Comparison of ENCODE assay signal across 23 cellular contexts in genomic region chr19:37809366-37809765, GRCh38. TPM values are rescaled to one million over a fixed set of nuclear protein-coding genes. Genes with fewer than 3 reads are reported as not detected.
A peak's percentile ranks its signal among the peaks of the same experiment; 100 is the strongest.
DNase-seq lines count a peak whose midpoint lies in the region; FAIRE-seq and TF ChIP-seq lines count a peak whose summit lies in the region.
"Had no signal": no experiment of that assay in that cellular context is flagged by ENCODE, and none has a peak within 500 bp of the region (broad histone marks: within the 10 kb centered on the region; RNA-seq: fewer than 3 reads in every experiment).

No MANE protein-coding gene starts in this region.

- H4K91ac ChIP-seq in trophoblast cell (ENCODE audit: low read depth, low read length) = no peak overlapping the region

- no peak overlapping the region for H3K4ac ChIP-seq in trophoblast cell (ENCODE audit: low read depth, low read length)

- H3K4me1 ChIP-seq in trophoblast cell (ENCODE audit: control insufficient read depth in 1 of 2, insufficient read depth in 2 of 2, low read length in 2 of 2) = no peaks in the 10 kb centered on the region
- no peaks in the 10 kb centered on the region for H3K4me1 ChIP-seq in Caco-2
- H3K4me1 ChIP-seq: BLaER1 treated with 17β-estradiol and CSF1 and Interleukin-3, amounts not matched to agents 10 nM and 100 nM had no signal

- peaks cover 17% of the 10 kb centered on the region for H3K9me3 ChIP-seq in trophoblast cell (ENCODE audit: insufficient read depth, low read depth, low read length)
- peaks cover 41% of the 10 kb centered on the region for H3K9me3 ChIP-seq in Caco-2

- no peak overlapping the region for H3K14ac ChIP-seq in trophoblast cell (ENCODE audit: low read length)

- H3K27me3 ChIP-seq in trophoblast cell (ENCODE audit: insufficient read depth, low read length) (no peaks in the 10 kb centered on the region), Caco-2 (replicated peaks; ENCODE audit: control insufficient read depth, insufficient read depth, low read length) (no peaks in the 10 kb centered on the region)
- H3K27me3 ChIP-seq: BLaER1 treated with 17β-estradiol and CSF1 and Interleukin-3, amounts not matched to agents 10 nM and 100 nM had no signal

- no TSS peak for BruUV-seq in Caco-2 (replicated peaks; lab: Mats Ljungman, UMichigan)

- H3K36me3 Mint-ChIP-seq in Caco-2 (ENCODE audit: insufficient read depth, unreplicated experiment) = no peaks in the 10 kb centered on the region

- H3K36me3 ChIP-seq in trophoblast cell (ENCODE audit: control insufficient read depth in 1 of 2, insufficient read depth in 2 of 2, low read length in 2 of 2) = no peaks in the 10 kb centered on the region
- no peaks in the 10 kb centered on the region for H3K36me3 ChIP-seq in Caco-2 (ENCODE audit: control insufficient read depth, insufficient read depth, low read length)

- no peak overlapping the region for H2AK5ac ChIP-seq in trophoblast cell (ENCODE audit: low read length)

- no peak for TF ChIP-seq POLR2A in H54 (IDR thresholded peaks at IDR 0.05; ENCODE audit: low read depth, low read length)

- H3K9me3 Mint-ChIP-seq in Caco-2 (ENCODE audit: unreplicated experiment) = peaks cover 32% of the 10 kb centered on the region

- CTCF ChIA-PET in Caco-2 (lab: Charles Lee) = no interaction called here

- FAIRE-seq in H54 (lab: Jason Lieb, UNC) = peak; percentile 15
- FAIRE-seq: A204.1, GM12878, GM12892, GM18507 had no signal

- H3K23ac ChIP-seq in trophoblast cell (ENCODE audit: low read length) = no peak overlapping the region

- intact Hi-C loops in Caco-2 (cut with micrococcal nuclease; ENCODE audit: unreplicated experiment) = no loop called here

- H2BK120ac ChIP-seq in trophoblast cell (ENCODE audit: insufficient read depth, low read length, poor library complexity) = no peak overlapping the region

- no peak overlapping the region for H2AFZ ChIP-seq in trophoblast cell (ENCODE audit: insufficient read depth, low read length, poor library complexity)

- H3K27ac Mint-ChIP-seq in Caco-2 (ENCODE audit: unreplicated experiment) = no peak overlapping the region
- H3K27ac Mint-ChIP-seq: B cell; CD4-positive, alpha-beta T cell; CD8-positive, alpha-beta T cell had no signal

- H3K79me1 ChIP-seq in trophoblast cell (ENCODE audit: low read length) = no peaks in the 10 kb centered on the region

- no peak overlapping the region for H4K8ac ChIP-seq in trophoblast cell (ENCODE audit: low read depth, low read length)

- no peak overlapping the region for H3K9ac ChIP-seq in trophoblast cell (ENCODE audit: low read length)
- H3K9ac ChIP-seq: BLaER1 treated with 17β-estradiol and CSF1 and Interleukin-3, amounts not matched to agents 10 nM and 100 nM had no signal

- H3K27ac ChIP-seq in trophoblast cell (ENCODE audit: low read depth, low read length) = no peak overlapping the region
- H3K27ac ChIP-seq: BLaER1 treated with 17β-estradiol and CSF1 and Interleukin-3, amounts not matched to agents 10 nM and 100 nM; C4-2B had no signal

- H3K18ac ChIP-seq in trophoblast cell (ENCODE audit: low read length) = no peak overlapping the region

- no peak overlapping the region for H2BK5ac ChIP-seq in trophoblast cell (ENCODE audit: low read depth, low read length, poor library complexity)

- no peak overlapping the region for H2BK12ac ChIP-seq in trophoblast cell (ENCODE audit: low read length)

- TF ChIP-seq CTCF in Caco-2 (IDR thresholded peaks at IDR 0.05; ENCODE audit: insufficient read depth in 1 of 2, low read depth in 1 of 2, low read length in 1 of 2, severe bottlenecking in 1 of 2, unreplicated experiment in 1 of 2) = no peak

- no peak overlapping the region for H4K12ac ChIP-seq in trophoblast cell (ENCODE audit: low read depth, low read length)

- H3K79me2 ChIP-seq in trophoblast cell (ENCODE audit: control insufficient read depth, insufficient read depth, low read length, poor library complexity) = no peaks in the 10 kb centered on the region

- H3K4me3 Mint-ChIP-seq in Caco-2 (ENCODE audit: unreplicated experiment) = no peak overlapping the region
- H3K4me3 Mint-ChIP-seq: B cell; CD4-positive, alpha-beta T cell; CD8-positive, alpha-beta T cell had no signal

- DNase-seq in H54 (ENCODE audit: insufficient read length, low spot score) = no peak
- DNase-seq in trophoblast cell = peak; percentile 88 to 93
- DNase-seq in RKO (ENCODE audit: low spot score) = no peak
- DNase-seq in Caco-2 = no peak
- DNase-seq in NCI-H82 (lab: John Stamatoyannopoulos, UW) = no peak
- DNase-seq: 8988T; AML-193; CD4-positive, alpha-beta T cell; CD8-positive, alpha-beta T cell; DMS 273 treated with DMSO at 0.1 percent for 48 hours; DMS153; DMS53; DMS79; DND-41; EL; GDM1 had no signal

- H3K27me3 Mint-ChIP-seq in Caco-2 (ENCODE audit: insufficient read depth, unreplicated experiment) = no peaks in the 10 kb centered on the region
- H3K27me3 Mint-ChIP-seq: B cell; CD4-positive, alpha-beta T cell had no signal

- POLR2A ChIA-PET in Caco-2 (lab: Charles Lee) = no interaction called here

- no CpG with 5 or more reads among the region's 5 CpGs for WGBS in trophoblast cell (ENCODE audit: extremely low coverage, insufficient coverage, insufficient read length)

- no peaks in the 10 kb centered on the region for H3K4me1 Mint-ChIP-seq in Caco-2 (ENCODE audit: low read depth, unreplicated experiment)
- H3K4me1 Mint-ChIP-seq: B cell had no signal

- H3K4me2 ChIP-seq in trophoblast cell (ENCODE audit: low read length) = no peak overlapping the region
- H3K4me2 ChIP-seq: BLaER1 treated with 17β-estradiol and CSF1 and Interleukin-3, amounts not matched to agents 10 nM and 100 nM had no signal

- H3K4me3 ChIP-seq in trophoblast cell (ENCODE audit: low read depth, low read length) (no peak overlapping the region), Caco-2 (ENCODE audit: low read depth, low read length) (no peak overlapping the region)
- H3K4me3 ChIP-seq: BLaER1 treated with 17β-estradiol and CSF1 and Interleukin-3, amounts not matched to agents 10 nM and 100 nM; GM12878 had no signal

RNA-seq across cellular contexts. Expression of gene ZNF573, which starts 30.0 kb away (rescaled TPM):
- polyA plus RNA-seq in trophoblast cell (2013) = 2.5 and 3.8 TPM in 2 replicates
- 6.9 and 9.1 TPM in 2 replicates for total RNA-seq in Caco-2 (2022)

Comparison
In these comparisons a context has a peak if more than half of its experiments do, and no peak if none do; other contexts are left out.
1. DNase-seq: peak in trophoblast cell (2 of 2); none in H54 (single experiment), RKO (single experiment), Caco-2 (0 of 2) and NCI-H82 (single experiment).